11 cellular contexts compared by ENCODE assay signal in genomic region chr17:13600475-13601316, GRCh38. TPM values are rescaled to one million over a fixed set of nuclear protein-coding genes. Genes with fewer than 3 reads are reported as not detected.
DNase-seq lines count a peak whose midpoint lies in the region; ATAC-seq and TF ChIP-seq lines count a peak whose summit lies in the region.
"Had no signal": no experiment of that assay in that cellular context is flagged by ENCODE, and none has a peak within 500 bp of the region (broad histone marks: within the 10 kb centered on the region; RNA-seq: fewer than 3 reads in every experiment).

No MANE protein-coding gene starts in this region.

- H3K9me3 Mint-ChIP-seq in activated naive CD8-positive, alpha-beta T cell treated with anti-CD3 and anti-CD28 coated beads, Interleukin-2, amount 10 ng/mL, durations not matched to agents 7 days and 5 days, result no peaks in the 10 kb centered on the region
- no peaks in the 10 kb centered on the region for H3K9me3 Mint-ChIP-seq in activated naive CD8-positive, alpha-beta T cell treated with anti-CD3 and anti-CD28 coated beads for 36 hours
- H3K9me3 Mint-ChIP-seq: activated B cell treated with CpG ODN at 0.5 μM for 24 hours had no signal

- no peak overlapping the region for H3K4me3 Mint-ChIP-seq in activated naive CD8-positive, alpha-beta T cell treated with anti-CD3 and anti-CD28 coated beads, Interleukin-2, amount 10 ng/mL, durations not matched to agents 7 days and 5 days
- no peak overlapping the region for H3K4me3 Mint-ChIP-seq in activated naive CD8-positive, alpha-beta T cell treated with anti-CD3 and anti-CD28 coated beads for 36 hours

- POLR2A ChIA-PET in activated naive CD8-positive, alpha-beta T cell treated with anti-CD3 and anti-CD28 coated beads, Interleukin-2, amount 10 ng/mL, durations not matched to agents 7 days and 5 days (lab: Charles Lee), result interaction anchor here (0.7 kb wide), 1 partner anchor 700 kb away, joined by 3 read pairs; the partner anchor contains the start of gene HS3ST3B1

- H3K9me3 ChIP-seq in mesodermal cell (ENCODE audit: control insufficient read depth, low read length), result no peaks in the 10 kb centered on the region

- TF ChIP-seq CTCF in epithelial cell of proximal tubule (conservative IDR thresholded peaks at IDR 0.05; ENCODE audit: low read depth, low read length), result no peak

- H3K4me3 ChIP-seq in epithelial cell of proximal tubule (ENCODE audit: low read depth, low read length) (peak overlapping the region; percentile 56), mesodermal cell (ENCODE audit: extremely low read depth, insufficient read depth, low read length, poor library complexity, severe bottlenecking) (peak overlapping the region; percentile 67), urinary bladder (ENCODE audit: low read depth, low read length) (peak overlapping the region; percentile 32)

- no peaks in the 10 kb centered on the region for H3K36me3 ChIP-seq in mesodermal cell (ENCODE audit: control insufficient read depth, insufficient read depth, low read length)
- no peaks in the 10 kb centered on the region for H3K36me3 ChIP-seq in urinary bladder (ENCODE audit: insufficient read depth)

- no peak overlapping the region for H3K27ac Mint-ChIP-seq in activated naive CD8-positive, alpha-beta T cell treated with anti-CD3 and anti-CD28 coated beads, Interleukin-2, amount 10 ng/mL, durations not matched to agents 7 days and 5 days
- H3K27ac Mint-ChIP-seq in activated naive CD8-positive, alpha-beta T cell treated with anti-CD3 and anti-CD28 coated beads for 36 hours, result no peak overlapping the region
- H3K27ac Mint-ChIP-seq: activated B cell treated with CpG ODN at 0.5 μM for 24 hours, CD14-positive monocyte had no signal

- peaks cover 64% of the 10 kb centered on the region for H3K27me3 Mint-ChIP-seq in activated naive CD8-positive, alpha-beta T cell treated with anti-CD3 and anti-CD28 coated beads, Interleukin-2, amount 10 ng/mL, durations not matched to agents 7 days and 5 days
- peaks cover 78% of the 10 kb centered on the region for H3K27me3 Mint-ChIP-seq in activated naive CD8-positive, alpha-beta T cell treated with anti-CD3 and anti-CD28 coated beads for 36 hours

- H3K27ac ChIP-seq in mesodermal cell (ENCODE audit: low read depth, low read length, severe bottlenecking) (no peak overlapping the region), urinary bladder (ENCODE audit: low read depth) (no peak overlapping the region)

- H3K36me3 Mint-ChIP-seq in activated naive CD8-positive, alpha-beta T cell treated with anti-CD3 and anti-CD28 coated beads, Interleukin-2, amount 10 ng/mL, durations not matched to agents 7 days and 5 days, result no peaks in the 10 kb centered on the region
- no peaks in the 10 kb centered on the region for H3K36me3 Mint-ChIP-seq in activated naive CD8-positive, alpha-beta T cell treated with anti-CD3 and anti-CD28 coated beads for 36 hours

- ATAC-seq in activated naive CD8-positive, alpha-beta T cell treated with anti-CD3 and anti-CD28 coated beads, Interleukin-2, amount 10 ng/mL, durations not matched to agents 7 days and 5 days (ENCODE audit: low read depth), result no peak
- no peak for ATAC-seq in GM21529 (IDR thresholded peaks at IDR 0.05; ENCODE audit: unreplicated experiment)

- H3K4me1 ChIP-seq in mesodermal cell (ENCODE audit: control insufficient read depth, insufficient read depth, low read length, poor library complexity, severe bottlenecking) (peaks cover 9% of the 10 kb centered on the region), urinary bladder (ENCODE audit: insufficient read depth) (no peaks in the 10 kb centered on the region)

- WGBS in mesodermal cell (ENCODE audit: insufficient coverage in 2 of 2), 2 experiments, result 0 to 2% methylated on average over 66 to 95 of the region's 100 CpGs
- WGBS in urinary bladder, result 4% methylated on average over 100 of the region's 100 CpGs

- peaks cover 7% of the 10 kb centered on the region for H3K4me1 Mint-ChIP-seq in activated naive CD8-positive, alpha-beta T cell treated with anti-CD3 and anti-CD28 coated beads, Interleukin-2, amount 10 ng/mL, durations not matched to agents 7 days and 5 days
- peaks cover 3% of the 10 kb centered on the region for H3K4me1 Mint-ChIP-seq in activated naive CD8-positive, alpha-beta T cell treated with anti-CD3 and anti-CD28 coated beads for 36 hours

- DNase-seq in activated naive CD8-positive, alpha-beta T cell treated with anti-CD3 and anti-CD28 coated beads, Interleukin-2, amount 10 ng/mL, durations not matched to agents 7 days and 5 days, result peak; percentile 38
- DNase-seq in activated naive CD8-positive, alpha-beta T cell treated with anti-CD3 and anti-CD28 coated beads for 36 hours, result no peak
- DNase-seq in epithelial cell of proximal tubule (ENCODE audit: low read depth) (no peak), middle frontal gyrus (ENCODE audit: extremely low spot score, low spot score) (no peak), NCI-H1436 treated with DMSO at 0.1 percent for 48 hours (lab: John Stamatoyannopoulos, UW) (no peak)
- DNase-seq: activated B cell treated with CpG ODN at 0.5 μM for 24 hours; effector CD8-positive, alpha-beta T cell had no signal

RNA-seq across cellular contexts. Expression of gene HS3ST3A1, which starts 1.0 kb away (rescaled TPM):
- not detected for total RNA-seq in activated naive CD8-positive, alpha-beta T cell treated with anti-CD3 and anti-CD28 coated beads, Interleukin-2, amount 10 ng/mL, durations not matched to agents 7 days and 5 days
- total RNA-seq in activated naive CD8-positive, alpha-beta T cell treated with anti-CD3 and anti-CD28 coated beads for 36 hours, result under 1 TPM; 0.12 to 0.16 TPM
- total RNA-seq in epithelial cell of proximal tubule (5.8 and 17.3 TPM in 2 replicates), urinary bladder (0.53 TPM)
- polyA plus RNA-seq in mesodermal cell (2013, experiment 1 of 2), result 19.6 TPM
- polyA plus RNA-seq in mesodermal cell (2013, experiment 2 of 2), result 13.8 TPM
- 1.1 TPM for polyA plus RNA-seq in urinary bladder
- total RNA-seq: activated B cell treated with CpG ODN at 0.5 μM for 24 hours had no signal
- polyA plus RNA-seq: CD14-positive monocyte had no signal
